Comparison of ENCODE assay signal across 27 cellular contexts in the genomic region with DNA sequence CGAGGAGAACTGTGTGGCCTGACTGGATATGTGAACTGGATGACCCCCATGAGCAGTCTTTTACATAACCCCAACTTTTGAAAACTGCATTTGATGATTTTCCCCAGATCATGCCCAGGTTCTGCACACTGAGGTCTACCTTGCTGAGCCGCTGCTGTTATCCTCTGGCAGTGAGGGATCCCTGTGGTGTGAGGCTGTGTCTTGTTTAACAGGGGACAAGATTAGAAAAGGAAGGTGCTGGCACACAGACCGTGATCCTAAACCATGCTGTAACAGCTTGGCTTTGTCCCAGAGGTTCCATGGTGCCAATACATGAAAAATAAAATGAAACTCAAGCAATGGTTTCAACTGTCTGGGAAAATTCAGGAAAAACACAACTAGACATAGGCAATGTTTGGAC.
"Had no signal": no experiment of that assay in that cellular context is flagged by ENCODE, and none has a peak within 500 bp of the region (broad histone marks: within the 10 kb centered on the region; RNA-seq: fewer than 3 reads in every experiment).

No MANE protein-coding gene starts in this region.

- H3K36me3 Mint-ChIP-seq: brain, WTC11 had no signal

- H3K27me3 Mint-ChIP-seq: activated naive CD8-positive, alpha-beta T cell; activated T-cell treated with anti-CD3 and anti-CD28 coated beads, Interleukin-2, amount 50 U/mL, for 24 hours had no signal

- ATAC-seq: activated CD8-positive, alpha-beta T cell treated with anti-CD3 and anti-CD28 coated beads, Interleukin-2, amount 10 ng/mL, durations not matched to agents 7 days and 5 days; PC-3; T-helper 17 cell; WTC11 had no signal

- H3K4me1 Mint-ChIP-seq: brain, T-helper 17 cell, WTC11 had no signal

- H3K27ac Mint-ChIP-seq: activated CD8-positive, alpha-beta T cell treated with anti-CD3 and anti-CD28 coated beads, Interleukin-2, amount 10 ng/mL, durations not matched to agents 7 days and 5 days; activated naive CD8-positive, alpha-beta T cell; activated T-cell treated with anti-CD3 and anti-CD28 coated beads, Interleukin-2, amount 50 U/mL, for 24 hours; activated T-helper 1 cell treated with anti-CD3 and anti-CD28 coated beads, Interleukin-12 subunit alpha, Interleukin-12 subunit beta, Interleukin-2, Interleukin-4 antibody, amounts not matched to agents 30 ng/mL and 10 ng/mL and 1 ng/mL, durations not matched to agents 14 hours and 24 hours and 36 hours; brain; T-helper 17 cell; WTC11 had no signal

- FAIRE-seq: astrocyte, RCC 7860 had no signal

- H3K4me3 Mint-ChIP-seq: activated CD8-positive, alpha-beta T cell treated with anti-CD3 and anti-CD28 coated beads, Interleukin-2, amount 10 ng/mL, durations not matched to agents 7 days and 5 days; activated naive CD8-positive, alpha-beta T cell; activated T-cell treated with anti-CD3 and anti-CD28 coated beads, Interleukin-2, amount 50 U/mL, for 24 hours; activated T-helper 1 cell treated with anti-CD3 and anti-CD28 coated beads, Interleukin-12 subunit alpha, Interleukin-12 subunit beta, Interleukin-2, Interleukin-4 antibody, amounts not matched to agents 30 ng/mL and 10 ng/mL and 1 ng/mL, durations not matched to agents 14 hours and 24 hours and 36 hours; brain; T-helper 17 cell; WTC11 had no signal

- H3K9me3 Mint-ChIP-seq: activated T-cell treated with anti-CD3 and anti-CD28 coated beads, Interleukin-2, amount 50 U/mL, for 24 hours; activated T-helper 1 cell treated with anti-CD3 and anti-CD28 coated beads, Interleukin-12 subunit alpha, Interleukin-12 subunit beta, Interleukin-2, Interleukin-4 antibody, amounts not matched to agents 30 ng/mL and 10 ng/mL and 1 ng/mL, durations not matched to agents 14 hours and 24 hours and 36 hours; brain; WTC11 had no signal

- DNase-seq: activated CD4-positive, alpha-beta T cell treated with anti-CD3 and anti-CD28 coated beads for 48 hours; activated CD4-positive, alpha-beta T cell treated with anti-CD3 and anti-CD28 coated beads, Interleukin-2, amount 50 U/mL, for 4 hours; activated CD4-positive, CD25-positive, alpha-beta regulatory T cell treated with anti-CD3 and anti-CD28 coated beads, Interleukin-2, amount 50 U/mL, for 72 hours; activated CD8-positive, alpha-beta T cell treated with anti-CD3 and anti-CD28 coated beads, Interleukin-2, amount 10 ng/mL, durations not matched to agents 7 days and 5 days; activated effector memory CD4-positive, alpha-beta T cell treated with Interleukin-2 at 50 U/mL for 16 hours; activated naive CD4-positive, alpha-beta T cell; activated T-cell treated with anti-CD3 and anti-CD28 coated beads, Interleukin-2, amount 50 U/mL, for 24 hours; amygdala; KG1; NCI-H1092; NCI-H1417; NCI-H2029; NCI-H2107; NCI-H2171 treated with DMSO at 0.1 percent for 48 hours; NCI-H226; NCI-H510A; NCI-H526 treated with DMSO at 0.1 percent for 48 hours; PC-3; SIG-M5; T-helper 17 cell; T-helper 9 cell had no signal
